8 cellular contexts compared by ENCODE assay signal in genomic region chr7:26151650-26151952, GRCh38. TPM values are rescaled to one million over a fixed set of nuclear protein-coding genes. Genes with fewer than 3 reads are reported as not detected.
DNase-seq lines count a peak whose midpoint lies in the region; ATAC-seq and TF ChIP-seq lines count a peak whose summit lies in the region.

No MANE protein-coding gene starts in this region.

- no peak for TF ChIP-seq POLR2A in suprapubic skin (IDR thresholded peaks at IDR 0.05)

- peaks cover 3% of the 10 kb centered on the region for H3K36me3 Mint-ChIP-seq in activated CD8-positive, alpha-beta memory T cell treated with anti-CD3 and anti-CD28 coated beads, Interleukin-2, amount 10 ng/mL, durations not matched to agents 7 days and 5 days
- peaks cover 0 to 12% of the 10 kb centered on the region in 2 donors for H3K36me3 Mint-ChIP-seq in activated naive CD4-positive, alpha-beta T cell treated with anti-CD3 and anti-CD28 coated beads, Interleukin-2, amount 50 U/mL, for 72 hours

- H3K9me3 Mint-ChIP-seq in activated CD8-positive, alpha-beta memory T cell treated with anti-CD3 and anti-CD28 coated beads, Interleukin-2, amount 10 ng/mL, durations not matched to agents 7 days and 5 days (ENCODE audit: low read depth), result no peaks in the 10 kb centered on the region
- H3K9me3 Mint-ChIP-seq in activated naive CD4-positive, alpha-beta T cell treated with anti-CD3 and anti-CD28 coated beads, Interleukin-2, amount 50 U/mL, for 72 hours, result no peaks in the 10 kb centered on the region

- CTCF ChIA-PET in activated CD8-positive, alpha-beta memory T cell treated with anti-CD3 and anti-CD28 coated beads, Interleukin-2, amount 10 ng/mL, durations not matched to agents 7 days and 5 days (lab: Charles Lee), result interaction anchor here (0.8 to 2.8 kb wide), 17 partner anchors 9 to 218 kb away, joined by 3 to 14 read pairs (median 5); no protein-coding TSS in a partner anchor

- no peaks in the 10 kb centered on the region for H3K9me3 ChIP-seq in left lung
- no peaks in the 10 kb centered on the region for H3K9me3 ChIP-seq in suprapubic skin

- H3K27ac ChIP-seq in left lung, result peak overlapping the region in 1 of 2 donors; percentile 50
- H3K27ac ChIP-seq in suprapubic skin, result peak overlapping the region; percentile 62

- H3K4me3 Mint-ChIP-seq in activated CD8-positive, alpha-beta memory T cell treated with anti-CD3 and anti-CD28 coated beads, Interleukin-2, amount 10 ng/mL, durations not matched to agents 7 days and 5 days, result peak overlapping the region; percentile 89

- TF ChIP-seq CTCF in left lung (IDR thresholded peaks at IDR 0.05), result no peak
- TF ChIP-seq CTCF in suprapubic skin (IDR thresholded peaks at IDR 0.05), result no peak

- H3K36me3 ChIP-seq in left lung, result no peaks in the 10 kb centered on the region
- H3K36me3 ChIP-seq in suprapubic skin, result no peaks in the 10 kb centered on the region

- H3K4me1 Mint-ChIP-seq in activated CD8-positive, alpha-beta memory T cell treated with anti-CD3 and anti-CD28 coated beads, Interleukin-2, amount 10 ng/mL, durations not matched to agents 7 days and 5 days, result peaks cover 46% of the 10 kb centered on the region

- ATAC-seq in activated CD8-positive, alpha-beta memory T cell treated with anti-CD3 and anti-CD28 coated beads, Interleukin-2, amount 10 ng/mL, durations not matched to agents 7 days and 5 days, result no peak
- no peak for ATAC-seq in activated naive CD4-positive, alpha-beta T cell treated with anti-CD3 and anti-CD28 coated beads, Interleukin-2, amount 50 U/mL, for 72 hours
- ATAC-seq in left lung, result no peak
- ATAC-seq in HG03342 (IDR thresholded peaks at IDR 0.05; ENCODE audit: unreplicated experiment), result no peak

- WGBS in suprapubic skin, result 67% methylated on average over 10 of the region's 10 CpGs

- no peaks in the 10 kb centered on the region for H3K27me3 Mint-ChIP-seq in activated CD8-positive, alpha-beta memory T cell treated with anti-CD3 and anti-CD28 coated beads, Interleukin-2, amount 10 ng/mL, durations not matched to agents 7 days and 5 days

- peak overlapping the region; percentile 49 to 61 for H3K4me3 ChIP-seq in left lung
- H3K4me3 ChIP-seq in suprapubic skin, result peak overlapping the region; percentile 75

- peak overlapping the region; percentile 99 for H3K27ac Mint-ChIP-seq in activated CD8-positive, alpha-beta memory T cell treated with anti-CD3 and anti-CD28 coated beads, Interleukin-2, amount 10 ng/mL, durations not matched to agents 7 days and 5 days
- H3K27ac Mint-ChIP-seq in activated naive CD4-positive, alpha-beta T cell treated with anti-CD3 and anti-CD28 coated beads, Interleukin-2, amount 50 U/mL, for 72 hours, result peak overlapping the region; percentile 92 to 96

- no peak for DNase-seq in activated CD8-positive, alpha-beta memory T cell treated with anti-CD3 and anti-CD28 coated beads, Interleukin-2, amount 10 ng/mL, durations not matched to agents 7 days and 5 days
- DNase-seq in activated CD8-positive, alpha-beta memory T cell treated with anti-CD3 and anti-CD28 coated beads, Interleukin-2, amount 50 U/mL, for 4 hours, result no peak
- DNase-seq in activated naive CD4-positive, alpha-beta T cell treated with anti-CD3 and anti-CD28 coated beads, Interleukin-2, amount 50 U/mL, for 72 hours (ENCODE audit: low spot score in 2 of 2), result no peak
- DNase-seq in left lung (no peak), suprapubic skin (ENCODE audit: low spot score in 2 of 2) (no peak), globus pallidus (ENCODE audit: low spot score) (no peak), germinal center (ENCODE audit: low spot score) (no peak)

- peaks cover 0 to 18% of the 10 kb centered on the region in 2 donors for H3K27me3 ChIP-seq in left lung
- H3K27me3 ChIP-seq in suprapubic skin, result peaks cover 18% of the 10 kb centered on the region

- peaks cover 12 to 43% of the 10 kb centered on the region in 2 donors for H3K4me1 ChIP-seq in left lung
- H3K4me1 ChIP-seq in suprapubic skin, result peaks cover 50% of the 10 kb centered on the region

- no peak for TF ChIP-seq EP300 in suprapubic skin (IDR thresholded peaks at IDR 0.05)

- intact Hi-C loops in left lung (cut with DNase I), result no loop called here

RNA-seq across cellular contexts. Expression of gene NFE2L3, which starts 0.4 kb away (rescaled TPM):
- 10 to 100 TPM; 20.1 to 44.4 TPM for total RNA-seq in activated CD8-positive, alpha-beta memory T cell treated with anti-CD3 and anti-CD28 coated beads, Interleukin-2, amount 10 ng/mL, durations not matched to agents 7 days and 5 days
- 10 to 100 TPM; 13.0 to 24.0 TPM for total RNA-seq in activated naive CD4-positive, alpha-beta T cell treated with anti-CD3 and anti-CD28 coated beads, Interleukin-2, amount 50 U/mL, for 72 hours
- 1 to 10 TPM; 4.9 to 5.9 TPM for total RNA-seq in left lung
- 10 to 100 TPM; 14.1 to 36.3 (median 19.7) TPM for total RNA-seq in suprapubic skin

RNA-seq across cellular contexts. Expression of gene HNRNPA2B1, which starts 48.9 kb away (rescaled TPM):
- 100 to 1,000 TPM; 768 to 857 TPM for total RNA-seq in activated CD8-positive, alpha-beta memory T cell treated with anti-CD3 and anti-CD28 coated beads, Interleukin-2, amount 10 ng/mL, durations not matched to agents 7 days and 5 days
- total RNA-seq in activated naive CD4-positive, alpha-beta T cell treated with anti-CD3 and anti-CD28 coated beads, Interleukin-2, amount 50 U/mL, for 72 hours, result 100 to 1,000 TPM; 695 to 940 TPM
- 100 to 1,000 TPM; 338 to 456 TPM for total RNA-seq in left lung
- total RNA-seq in suprapubic skin, result 100 to 1,000 TPM in 3 of 4 donors, 10 to 100 TPM in 1; 88.2 to 228 (median 137) TPM

RNA-seq across cellular contexts. Expression of gene CBX3, which starts 49.9 kb away (rescaled TPM):
- total RNA-seq in activated CD8-positive, alpha-beta memory T cell treated with anti-CD3 and anti-CD28 coated beads, Interleukin-2, amount 10 ng/mL, durations not matched to agents 7 days and 5 days, result 100 to 1,000 TPM; 235 to 279 TPM
- total RNA-seq in activated naive CD4-positive, alpha-beta T cell treated with anti-CD3 and anti-CD28 coated beads, Interleukin-2, amount 50 U/mL, for 72 hours, result 100 to 1,000 TPM; 212 to 271 TPM
- total RNA-seq in left lung, result 100 to 1,000 TPM in 1 of 2 donors, 10 to 100 TPM in 1; 92.2 to 107 TPM
- 10 to 100 TPM; 42.3 to 81.7 (median 44.7) TPM for total RNA-seq in suprapubic skin
